ENCODE assay signal across 21 cellular contexts in genomic region chr2:146818122-146818521, GRCh38.
A peak's percentile ranks its signal among the peaks of the same experiment; 100 is the strongest.
DNase-seq lines count a peak whose midpoint lies in the region; ATAC-seq, FAIRE-seq and TF ChIP-seq lines count a peak whose summit lies in the region.
"Had no signal": no experiment of that assay in that cellular context is flagged by ENCODE, and none has a peak within 500 bp of the region (broad histone marks: within the 10 kb centered on the region; RNA-seq: fewer than 3 reads in every experiment).

No MANE protein-coding gene starts in this region.

- H3K27ac ChIP-seq in neural progenitor cell = no peak overlapping the region
- H3K27ac ChIP-seq: lower lobe of right lung, thoracic aorta had no signal

- no peaks in the 10 kb centered on the region for H3K79me2 ChIP-seq in neural progenitor cell (ENCODE audit: low read depth)

- H3K4me2 ChIP-seq in neural progenitor cell = peak overlapping the region; percentile 48

- TF ChIP-seq POLR2A in H54 (IDR thresholded peaks at IDR 0.05; ENCODE audit: low read depth, low read length) = no peak

- peak; percentile 11 for FAIRE-seq in H54 (lab: Jason Lieb, UNC)
- FAIRE-seq: colon had no signal

- H3K4me3 ChIP-seq in adipocyte (ENCODE audit: low read length) = peak overlapping the region; percentile 53
- no peak overlapping the region for H3K4me3 ChIP-seq in neural progenitor cell
- H3K4me3 ChIP-seq: lower lobe of right lung, thoracic aorta had no signal

- H3K36me3 Mint-ChIP-seq in neural progenitor cell = peaks cover 2% of the 10 kb centered on the region
- H3K36me3 Mint-ChIP-seq: immature natural killer cell had no signal

- no peaks in the 10 kb centered on the region for H3K9me3 ChIP-seq in adipocyte (ENCODE audit: control insufficient read depth, low read length)
- H3K9me3 ChIP-seq in neural progenitor cell (ENCODE audit: low read depth) = no peaks in the 10 kb centered on the region
- H3K9me3 ChIP-seq: lower lobe of right lung, thoracic aorta had no signal

- no peaks in the 10 kb centered on the region for H3F3A ChIP-seq in neural progenitor cell (ENCODE audit: low read depth)

- DNase-seq in H54 (ENCODE audit: insufficient read length, low spot score) = no peak
- DNase-seq in adipocyte (ENCODE audit: low read depth) = no peak
- DNase-seq in fibroblast of gingiva (ENCODE audit: low read depth) = peak; percentile 24
- DNase-seq in neural progenitor cell (ENCODE audit: low spot score) = no peak
- DNase-seq in hypothalamus (lab: John Stamatoyannopoulos, UW) = no peak
- no peak for DNase-seq in OCI-M2 (lab: John Stamatoyannopoulos, UW; ENCODE audit: unreplicated experiment)
- no peak for DNase-seq in NCI-H510A (lab: John Stamatoyannopoulos, UW)
- DNase-seq: activated CD4-positive, alpha-beta T cell treated with anti-CD3 and anti-CD28 coated beads, Interleukin-2, amount 50 U/mL, for 4 hours; activated gamma-delta T cell treated with Interleukin-2 at 50 U/mL for 16 hours; DMS79 treated with DMSO at 0.1 percent for 48 hours; head of caudate nucleus; immature natural killer cell; lower lobe of right lung; NCI-H69; occipital lobe; OCI-M1; stimulated activated CD4-positive, alpha-beta T cell treated with anti-CD3 and anti-CD28 coated beads, Interleukin-15, amount 100 ng/mL, for 24 hours had no signal

- no peaks in the 10 kb centered on the region for H3K27me3 Mint-ChIP-seq in neural progenitor cell (ENCODE audit: insufficient read depth, low read depth)

- H3K9ac ChIP-seq in adipocyte (ENCODE audit: low read length) (peak overlapping the region; percentile 61), neural progenitor cell (no peak overlapping the region)

- peaks cover 7% of the 10 kb centered on the region for H3K9me3 Mint-ChIP-seq in neural progenitor cell
- H3K9me3 Mint-ChIP-seq: T-helper 1 cell treated with Interleukin-12 subunit alpha and Interleukin-12 subunit beta and Interleukin-4 antibody, amounts not matched to agents 30 μg/mL and 1 μg/mL, for 36 hours had no signal

- no peaks in the 10 kb centered on the region for H4K20me1 ChIP-seq in neural progenitor cell (ENCODE audit: low read depth)

- no peak overlapping the region for H3K27ac Mint-ChIP-seq in neural progenitor cell
- H3K27ac Mint-ChIP-seq: immature natural killer cell; T-helper 1 cell treated with Interleukin-12 subunit alpha and Interleukin-12 subunit beta and Interleukin-4 antibody, amounts not matched to agents 30 μg/mL and 1 μg/mL, for 36 hours had no signal

- H3K27me3 ChIP-seq in adipocyte (replicated peaks; ENCODE audit: control insufficient read depth, insufficient read depth, low read length) (no peaks in the 10 kb centered on the region), neural progenitor cell (no peaks in the 10 kb centered on the region)

- H3K36me3 ChIP-seq in adipocyte (ENCODE audit: control insufficient read depth, insufficient read depth, low read length, severe bottlenecking) = no peaks in the 10 kb centered on the region
- H3K36me3 ChIP-seq in neural progenitor cell = no peaks in the 10 kb centered on the region
- H3K36me3 ChIP-seq: lower lobe of right lung, thoracic aorta had no signal

- no peak overlapping the region for H2AFZ ChIP-seq in neural progenitor cell (replicated peaks)

- H3K4me1 ChIP-seq in adipocyte (ENCODE audit: control insufficient read depth, insufficient read depth, low read length) (peaks cover 39% of the 10 kb centered on the region), neural progenitor cell (peaks cover 29% of the 10 kb centered on the region)
- H3K4me1 ChIP-seq: lower lobe of right lung had no signal

- no peak overlapping the region for H3K4me3 Mint-ChIP-seq in neural progenitor cell
- H3K4me3 Mint-ChIP-seq: immature natural killer cell; T-helper 1 cell treated with Interleukin-12 subunit alpha and Interleukin-12 subunit beta and Interleukin-4 antibody, amounts not matched to agents 30 μg/mL and 1 μg/mL, for 36 hours had no signal

- H3K4me1 Mint-ChIP-seq in neural progenitor cell = peaks cover 17% of the 10 kb centered on the region
- H3K4me1 Mint-ChIP-seq: immature natural killer cell had no signal

- no peak for ATAC-seq in HG03520 (IDR thresholded peaks at IDR 0.05; ENCODE audit: unreplicated experiment)
- ATAC-seq: lower lobe of right lung had no signal

- no peak for TF ChIP-seq CTCF in neural progenitor cell (IDR thresholded peaks at IDR 0.05)
